In the genomic region with DNA sequence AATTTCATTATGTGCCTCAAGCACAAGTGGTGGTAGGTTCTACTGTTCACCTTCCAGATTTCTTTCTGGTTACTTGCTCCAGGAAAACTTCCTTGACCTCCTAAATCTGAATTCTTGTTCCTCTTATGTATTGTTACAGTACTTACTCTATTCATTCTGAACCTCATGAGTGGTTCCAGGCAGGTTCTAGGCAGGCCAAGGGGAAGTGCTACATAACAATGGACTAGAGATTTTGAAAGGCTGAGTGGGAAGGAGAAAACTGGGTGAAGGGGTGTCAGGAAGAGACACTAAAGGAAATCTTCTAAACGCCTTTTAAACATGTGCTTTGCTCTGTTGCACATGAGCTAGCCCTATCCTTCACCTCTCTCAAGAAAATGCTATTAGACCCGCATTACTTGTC, we compare ENCODE assay signal across 9 cellular contexts. TPM values are rescaled to one million over a fixed set of nuclear protein-coding genes. Genes with fewer than 3 reads are reported as not detected.
DNase-seq lines count a peak whose midpoint lies in the region; ATAC-seq, FAIRE-seq and TF ChIP-seq lines count a peak whose summit lies in the region.
"Had no signal": no experiment of that assay in that cellular context is flagged by ENCODE, and none has a peak within 500 bp of the region (broad histone marks: within the 10 kb centered on the region; RNA-seq: fewer than 3 reads in every experiment).

No MANE protein-coding gene starts in this region.

- TF ChIP-seq CTCF in keratinocyte (optimal IDR thresholded peaks at IDR 0.05 in 1 of 3, IDR thresholded peaks at IDR 0.05 in 1 of 3, conservative IDR thresholded peaks at IDR 0.05 in 1 of 3; ENCODE audit: extremely low read depth in 1 of 3, insufficient read depth in 2 of 3, low read length in 3 of 3), result no peak
- no peak for TF ChIP-seq CTCF in GM20000 (IDR thresholded peaks at IDR 0.05; ENCODE audit: extremely low read depth, missing control alignments)

- no peaks in the 10 kb centered on the region for H3K9me3 Mint-ChIP-seq in stimulated activated naive CD8-positive, alpha-beta T cell treated with anti-CD3 and anti-CD28 coated beads, Interleukin-15, Interleukin-2, amounts not matched to agents 100 ng/mL and 50 ng/mL, for 24 hours
- H3K9me3 Mint-ChIP-seq in activated naive CD8-positive, alpha-beta T cell (ENCODE audit: low read depth), result no peaks in the 10 kb centered on the region

- H3K4me1 Mint-ChIP-seq in stimulated activated naive CD8-positive, alpha-beta T cell treated with anti-CD3 and anti-CD28 coated beads, Interleukin-15, Interleukin-2, amounts not matched to agents 100 ng/mL and 50 ng/mL, for 24 hours (ENCODE audit: low read depth), result peaks cover 21% of the 10 kb centered on the region
- H3K4me1 Mint-ChIP-seq in activated naive CD8-positive, alpha-beta T cell (ENCODE audit: low read depth), result peaks cover 27% of the 10 kb centered on the region

- peak overlapping the region; percentile 92 for H3K4me3 Mint-ChIP-seq in stimulated activated naive CD8-positive, alpha-beta T cell treated with anti-CD3 and anti-CD28 coated beads, Interleukin-15, Interleukin-2, amounts not matched to agents 100 ng/mL and 50 ng/mL, for 24 hours
- H3K4me3 Mint-ChIP-seq in activated naive CD8-positive, alpha-beta T cell, result peak overlapping the region; percentile 91

- H3K9ac ChIP-seq in keratinocyte (ENCODE audit: control insufficient read depth, extremely low read depth, insufficient read depth, low read length), result peak overlapping the region; percentile 96

- no peaks in the 10 kb centered on the region for H3K9me1 ChIP-seq in keratinocyte (ENCODE audit: control insufficient read depth, extremely low read depth, insufficient read depth, low read length)

- H2AFZ ChIP-seq in keratinocyte (ENCODE audit: control insufficient read depth, low read length), result no peak overlapping the region

- H3K27me3 Mint-ChIP-seq in stimulated activated naive CD8-positive, alpha-beta T cell treated with anti-CD3 and anti-CD28 coated beads, Interleukin-15, Interleukin-2, amounts not matched to agents 100 ng/mL and 50 ng/mL, for 24 hours, result no peaks in the 10 kb centered on the region
- no peaks in the 10 kb centered on the region for H3K27me3 Mint-ChIP-seq in activated naive CD8-positive, alpha-beta T cell

- H3K79me2 ChIP-seq in keratinocyte (ENCODE audit: control insufficient read depth, insufficient read depth, low read length), result peaks cover 36% of the 10 kb centered on the region

- ATAC-seq in stimulated activated naive CD8-positive, alpha-beta T cell treated with anti-CD3 and anti-CD28 coated beads, Interleukin-15, Interleukin-2, amounts not matched to agents 100 U/mL and 50 U/mL, for 24 hours, result no peak
- no peak for ATAC-seq in GM19351 (IDR thresholded peaks at IDR 0.05; ENCODE audit: unreplicated experiment)

- H3K9me3 ChIP-seq in keratinocyte (ENCODE audit: control insufficient read depth, low read depth, low read length), result no peaks in the 10 kb centered on the region

- peaks cover 18% of the 10 kb centered on the region for H3K4me1 ChIP-seq in keratinocyte (ENCODE audit: control insufficient read depth, extremely low read depth, insufficient read depth, low read length)

- H4K20me1 ChIP-seq in keratinocyte (ENCODE audit: control insufficient read depth, extremely low read depth, insufficient read depth, low read length), result peaks cover 1% of the 10 kb centered on the region

- dilution Hi-C loops in keratinocyte (cut with MboI; ENCODE audit: extremely low pct_ligation_motif_present, low sequenced_read_pairs), result no loop called here

- peak overlapping the region; percentile 61 for H3K4me2 ChIP-seq in keratinocyte (ENCODE audit: control insufficient read depth, extremely low read depth, insufficient read depth, low read depth, low read length)

- H3K36me3 Mint-ChIP-seq in stimulated activated naive CD8-positive, alpha-beta T cell treated with anti-CD3 and anti-CD28 coated beads, Interleukin-15, Interleukin-2, amounts not matched to agents 100 ng/mL and 50 ng/mL, for 24 hours (ENCODE audit: low read depth), result peaks cover 35% of the 10 kb centered on the region
- peaks cover 5% of the 10 kb centered on the region for H3K36me3 Mint-ChIP-seq in activated naive CD8-positive, alpha-beta T cell

- peak overlapping the region; percentile 49 to 90 (median 52) for H3K4me3 ChIP-seq in keratinocyte (ENCODE audit: control insufficient read depth in 2 of 3, extremely low read depth in 1 of 3, insufficient read depth in 2 of 3, low read depth in 1 of 3, low read length in 3 of 3)

- H3K27ac ChIP-seq in keratinocyte (ENCODE audit: control insufficient read depth, insufficient read depth, low read length), result peak overlapping the region; percentile 93

- no peak for DNase-seq in stimulated activated naive CD8-positive, alpha-beta T cell treated with anti-CD3 and anti-CD28 coated beads, Interleukin-15, Interleukin-2, amounts not matched to agents 100 U/mL and 50 U/mL, for 24 hours
- DNase-seq in keratinocyte (ENCODE audit: low read depth, low spot score) (no peak), COLO829 (ENCODE audit: low spot score) (no peak), NCI-H1105 (lab: John Stamatoyannopoulos, UW) (no peak), GM20000 (ENCODE audit: low spot score) (no peak)
- DNase-seq: central memory CD4-positive, alpha-beta T cell had no signal

- FAIRE-seq in keratinocyte (lab: Jason Lieb, UNC), result no peak

- H3K27ac Mint-ChIP-seq in stimulated activated naive CD8-positive, alpha-beta T cell treated with anti-CD3 and anti-CD28 coated beads, Interleukin-15, Interleukin-2, amounts not matched to agents 100 ng/mL and 50 ng/mL, for 24 hours, result peak overlapping the region; percentile 93
- H3K27ac Mint-ChIP-seq in activated naive CD8-positive, alpha-beta T cell, result peak overlapping the region; percentile 93

- H3K36me3 ChIP-seq in keratinocyte (ENCODE audit: control insufficient read depth in 2 of 2, extremely low read depth in 1 of 2, insufficient read depth in 2 of 2, low read length in 2 of 2), result peaks cover 4 to 32% of the 10 kb centered on the region in 2 experiments

- no peaks in the 10 kb centered on the region for H3K27me3 ChIP-seq in keratinocyte (ENCODE audit: control insufficient read depth, extremely low read depth, insufficient read depth, low read length)

RNA-seq across cellular contexts. Expression of a gene that starts 1.6 kb away (rescaled TPM):
- polyA plus RNA-seq in keratinocyte, result 28.4 to 46.8 TPM (median 31.1 TPM) in 3 replicates
- 19.2 TPM for polyA plus RNA-seq in keratinocyte (2011; ENCODE audit: low read depth)
- polyA plus RNA-seq in keratinocyte (2011; cell fraction: cytosol; rRNA removed), result 17.3 and 37.0 TPM in 2 replicates
- polyA plus RNA-seq in keratinocyte (2011; cell fraction: nucleus; rRNA removed), result 26.0 and 29.1 TPM in 2 replicates
- polyA plus RNA-seq in keratinocyte (2012; ENCODE audit: low replicate concordance), result 22.7 and 34.9 TPM in 2 replicates
- 14.1 to 17.7 TPM (median 16.8 TPM) in 3 replicates for polyA minus RNA-seq in keratinocyte
- polyA minus RNA-seq in keratinocyte (2011; cell fraction: cytosol; rRNA and poly(A)+ RNA removed), result 19.4 TPM
- 19.8 and 24.0 TPM in 2 replicates for polyA minus RNA-seq in keratinocyte (2011; cell fraction: nucleus; rRNA and poly(A)+ RNA removed)
